In the genomic region with DNA sequence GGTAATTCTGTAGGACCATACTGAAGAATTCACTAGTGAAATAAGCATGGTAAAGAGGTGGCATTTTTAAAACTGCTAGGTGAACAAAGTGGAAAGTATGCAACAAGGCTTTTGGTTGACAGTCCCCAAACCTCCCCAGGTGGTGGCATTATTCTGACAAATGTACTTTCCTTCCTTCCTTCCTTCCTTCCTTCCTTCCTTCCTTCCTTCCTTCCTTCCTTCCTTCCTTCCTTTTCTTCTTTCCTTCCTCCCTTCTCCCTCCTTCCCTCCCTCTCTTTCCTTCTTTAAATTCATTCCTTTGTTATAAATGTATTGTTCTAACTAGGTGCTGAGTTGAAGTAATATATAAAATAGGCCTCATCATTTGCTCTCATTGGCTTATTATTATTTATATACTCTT, we compare ENCODE assay signal across 25 cellular contexts.
"Had no signal": no experiment of that assay in that cellular context is flagged by ENCODE, and none has a peak within 500 bp of the region (broad histone marks: within the 10 kb centered on the region; RNA-seq: fewer than 3 reads in every experiment).

No MANE protein-coding gene starts in this region.

- H3K4me1 Mint-ChIP-seq: endodermal cell had no signal

- H3K4me3 Mint-ChIP-seq: dendritic cell treated with granulocyte-macrophage colony-stimulating factor and Interleukin-4, amounts not matched to agents 40 ng/mL and 50 ng/mL, for 4 days; effector memory CD8-positive, alpha-beta T cell; endodermal cell had no signal

- H3K36me3 ChIP-seq: colonic mucosa, esophagus muscularis mucosa, esophagus squamous epithelium, gastrocnemius medialis, gastroesophageal sphincter, heart left ventricle, heart right ventricle had no signal

- H3K9me3 Mint-ChIP-seq: dendritic cell treated with granulocyte-macrophage colony-stimulating factor and Interleukin-4, amounts not matched to agents 40 ng/mL and 50 ng/mL, for 4 days; endodermal cell had no signal

- H3K9me3 ChIP-seq: colonic mucosa, esophagus muscularis mucosa, esophagus squamous epithelium, gastrocnemius medialis, gastroesophageal sphincter, heart left ventricle, heart right ventricle had no signal

- H3K27me3 Mint-ChIP-seq: dendritic cell treated with granulocyte-macrophage colony-stimulating factor and Interleukin-4, amounts not matched to agents 40 ng/mL and 50 ng/mL, for 4 days; effector memory CD8-positive, alpha-beta T cell had no signal

- DNase-seq: colonic mucosa; cortex of kidney; dermis blood vessel endothelial cell; dorsolateral prefrontal cortex; effector CD4-positive, alpha-beta T cell; effector CD8-positive, alpha-beta T cell; effector memory CD4-positive, alpha-beta T cell; effector memory CD8-positive, alpha-beta T cell; endodermal cell; erythroblast; esophagus squamous epithelium; foreskin fibroblast; foreskin keratinocyte; foreskin melanocyte; gastrocnemius medialis; glutamatergic neuron; head of caudate nucleus; heart left ventricle; heart right ventricle had no signal

- H3K27ac Mint-ChIP-seq: dendritic cell treated with granulocyte-macrophage colony-stimulating factor and Interleukin-4, amounts not matched to agents 40 ng/mL and 50 ng/mL, for 4 days; effector memory CD8-positive, alpha-beta T cell; endodermal cell had no signal

- ATAC-seq: effector memory CD8-positive, alpha-beta T cell; esophagus mucosa; foreskin keratinocyte; gastroesophageal sphincter; heart left ventricle; heart right ventricle had no signal

- H3K27ac ChIP-seq: colonic mucosa, coronary artery, dorsolateral prefrontal cortex, epithelial cell of prostate, esophagus muscularis mucosa, esophagus squamous epithelium, foreskin keratinocyte, gastrocnemius medialis, gastroesophageal sphincter, heart left ventricle, heart right ventricle had no signal

- H3K27me3 ChIP-seq: colonic mucosa, dorsolateral prefrontal cortex, esophagus muscularis mucosa, esophagus squamous epithelium, foreskin keratinocyte, gastrocnemius medialis, gastroesophageal sphincter, heart left ventricle, heart right ventricle had no signal

- H3K4me3 ChIP-seq: colonic mucosa, coronary artery, dorsolateral prefrontal cortex, esophagus muscularis mucosa, esophagus squamous epithelium, gastrocnemius medialis, gastroesophageal sphincter, heart left ventricle, heart right ventricle had no signal

- H3K4me1 ChIP-seq: colonic mucosa, foreskin keratinocyte, gastroesophageal sphincter had no signal
